1 cellular context compared by ENCODE assay signal in the genomic region with DNA sequence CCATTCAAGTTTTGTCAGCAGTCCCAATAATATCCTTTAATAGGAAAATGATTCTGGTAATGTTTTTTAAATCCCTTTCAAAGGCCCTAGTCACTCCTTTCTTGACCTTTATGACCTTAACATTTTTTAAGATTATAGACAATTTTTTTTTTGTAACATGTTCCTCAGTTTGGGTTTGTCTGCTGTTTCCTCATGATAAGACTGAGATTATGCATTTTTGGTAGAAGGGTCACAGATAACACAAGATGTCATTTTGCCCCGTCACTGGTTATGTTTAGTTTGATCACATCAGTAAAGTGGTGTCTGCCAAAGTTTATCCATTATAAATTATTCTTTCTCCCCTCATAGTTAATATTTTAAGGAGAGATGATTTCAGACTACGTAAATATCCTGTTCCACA.
TF ChIP-seq lines count a peak whose summit lies in the region.

No MANE protein-coding gene starts in this region.

TF ChIP-seq in endothelial cell of umbilical vein, 7 proteins besides CTCF, POLR2A, EP300 and RAD21:
- TF ChIP-seq MYC (IDR thresholded peaks at IDR 0.05; ENCODE audit: low read depth, low read length) (no peak), EZH2 (IDR thresholded peaks at IDR 0.05; ENCODE audit: borderline replicate concordance, low read depth, low read length, severe bottlenecking) (no peak), JUN (IDR thresholded peaks at IDR 0.05; ENCODE audit: borderline replicate concordance, insufficient read depth, insufficient read length, low read depth) (no peak), POLR2AphosphoS5 (IDR thresholded peaks at IDR 0.05; ENCODE audit: insufficient read depth, low read depth, low read length) (no peak), GATA2 (IDR thresholded peaks at IDR 0.05; ENCODE audit: insufficient read depth, insufficient read length, low read depth, low read length) (no peak)
- TF ChIP-seq, protein P1, sequence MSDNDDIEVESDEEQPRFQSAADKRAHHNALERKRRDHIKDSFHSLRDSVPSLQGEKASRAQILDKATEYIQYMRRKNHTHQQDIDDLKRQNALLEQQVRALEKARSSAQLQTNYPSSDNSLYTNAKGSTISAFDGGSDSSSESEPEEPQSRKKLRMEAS (IDR thresholded peaks at IDR 0.05; ENCODE audit: insufficient read depth, insufficient read length), result no peak
